9 cellular contexts compared by ENCODE assay signal in the genomic region with DNA sequence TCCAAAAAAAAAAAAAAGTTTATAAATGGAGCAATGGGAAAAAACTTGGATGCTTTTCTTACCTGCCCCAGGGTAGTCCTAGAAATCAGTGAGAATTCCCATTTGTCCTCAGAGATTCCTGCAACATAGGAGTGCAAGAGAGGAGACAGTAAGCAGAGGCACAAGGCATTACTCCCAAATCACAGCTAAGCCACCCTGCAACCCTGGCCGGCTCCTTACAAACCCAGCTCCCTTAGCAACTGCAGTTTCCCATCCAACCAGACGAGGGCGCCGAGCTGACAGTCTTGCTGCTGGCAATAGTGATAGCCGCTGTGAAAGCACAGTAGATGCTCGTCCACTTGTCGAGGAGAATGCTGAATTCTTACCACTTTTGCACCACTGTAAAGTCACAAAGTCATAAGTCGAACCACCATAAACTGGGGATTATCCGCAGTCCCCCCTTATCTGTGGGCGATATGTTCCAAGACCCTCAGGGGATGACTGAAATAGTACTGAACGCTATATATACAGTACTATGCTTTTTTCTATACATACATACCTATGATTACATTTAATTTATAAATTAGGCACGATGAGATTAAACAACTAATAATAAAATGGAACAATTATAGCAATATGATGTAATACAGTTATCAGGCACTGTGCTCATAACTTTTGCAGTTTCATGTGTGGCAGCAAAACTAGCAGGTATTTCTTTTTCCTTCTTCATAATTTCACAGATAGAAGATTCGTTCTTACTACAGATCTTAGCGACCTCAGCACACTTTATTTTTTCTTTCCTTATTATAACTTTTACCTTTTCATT. TPM values are rescaled to one million over a fixed set of nuclear protein-coding genes. Genes with fewer than 3 reads are reported as not detected.
A peak's percentile ranks its signal among the peaks of the same experiment; 100 is the strongest.
DNase-seq lines count a peak whose midpoint lies in the region; ATAC-seq and TF ChIP-seq lines count a peak whose summit lies in the region.
"Had no signal": no experiment of that assay in that cellular context is flagged by ENCODE, and none has a peak within 500 bp of the region (broad histone marks: within the 10 kb centered on the region; RNA-seq: fewer than 3 reads in every experiment).

No MANE protein-coding gene starts in this region.

- DNase-seq in CD8-positive, alpha-beta memory T cell, result peak; percentile 71 to 87 (median 75)
- DNase-seq in NCI-H226 (peak; percentile 58), cardiac fibroblast (ENCODE audit: low read depth in 2 of 2) (peak; percentile 87 to 89), left colon (peak; percentile 77 to 92)
- peak; percentile 66 to 87 (median 74) for DNase-seq in activated CD4-positive, CD25-positive, alpha-beta regulatory T cell (lab: John Stamatoyannopoulos, UW)
- peak; percentile 88 for DNase-seq in stimulated activated CD4-positive, alpha-beta T cell treated with anti-CD3 and anti-CD28 coated beads, Interleukin-2, amount 100 ng/mL, for 48 hours

- peak overlapping the region in 2 of 7 donors; percentile 43 to 47 for H3K4me3 Mint-ChIP-seq in CD8-positive, alpha-beta memory T cell

- intact Hi-C loops in left colon (cut with DNase I, micrococcal nuclease), result loop anchor here in 1 of 2 donors (5.0 kb wide), 1 partner anchor 145 kb away; no protein-coding TSS in a partner anchor

- ATAC-seq in HG02642 (IDR thresholded peaks at IDR 0.05; ENCODE audit: poor library complexity, unreplicated experiment) (peak; percentile 76), left colon (peak; percentile 90), HG02870 (IDR thresholded peaks at IDR 0.05; ENCODE audit: unreplicated experiment) (no peak)

- no peaks in the 10 kb centered on the region for H3K9me3 ChIP-seq in CD8-positive, alpha-beta memory T cell (ENCODE audit: low read length)

- H3K27ac Mint-ChIP-seq in CD8-positive, alpha-beta memory T cell, result peak overlapping the region in 4 of 8 donors; percentile 9 to 47 (median 32)
- H3K27ac Mint-ChIP-seq: IgD-negative memory B cell had no signal

- H3K4me3 ChIP-seq in CD8-positive, alpha-beta memory T cell (ENCODE audit: low read length), result no peak overlapping the region
- H3K4me3 ChIP-seq in cardiac fibroblast (replicated peaks in 1 of 2; ENCODE audit: low read depth in 2 of 2, low read length in 2 of 2), result no peak overlapping the region

- H3K9me3 Mint-ChIP-seq in CD8-positive, alpha-beta memory T cell, result no peaks in the 10 kb centered on the region
- H3K9me3 Mint-ChIP-seq: IgD-negative memory B cell had no signal

- no peaks in the 10 kb centered on the region for H3K36me3 ChIP-seq in CD8-positive, alpha-beta memory T cell (ENCODE audit: insufficient read depth, low read length)

- no peak overlapping the region for H3K27ac ChIP-seq in CD8-positive, alpha-beta memory T cell (ENCODE audit: low read depth, low read length)

- TF ChIP-seq CTCF in cardiac fibroblast (IDR thresholded peaks at IDR 0.05; ENCODE audit: low read depth, low read length), result peak; percentile 100

- H3K36me3 Mint-ChIP-seq in CD8-positive, alpha-beta memory T cell, result peaks cover 0 to 19% (median 1%) of the 10 kb centered on the region in 3 donors
- H3K36me3 Mint-ChIP-seq: IgD-negative memory B cell had no signal

- peaks cover 16 to 25% (median 24%) of the 10 kb centered on the region in 3 donors for H3K4me1 Mint-ChIP-seq in CD8-positive, alpha-beta memory T cell

- peaks cover 8% of the 10 kb centered on the region for H3K4me1 ChIP-seq in CD8-positive, alpha-beta memory T cell (ENCODE audit: insufficient read depth, low read length)

- H3K27me3 Mint-ChIP-seq in CD8-positive, alpha-beta memory T cell, result no peaks in the 10 kb centered on the region
- H3K27me3 Mint-ChIP-seq: IgD-negative memory B cell had no signal

- POLR2A ChIA-PET in CD8-positive, alpha-beta memory T cell (lab: Charles Lee), result interaction anchor here (1.1 kb wide), 2 partner anchors 53 to 81 kb away, joined by 5 to 7 read pairs; a partner anchor contains a TSS

- no peaks in the 10 kb centered on the region for H3K27me3 ChIP-seq in CD8-positive, alpha-beta memory T cell (ENCODE audit: insufficient read depth, low read length, poor library complexity, severe bottlenecking)

- CTCF ChIA-PET in CD8-positive, alpha-beta memory T cell (lab: Charles Lee), result interaction anchor here (0.6 to 2.0 kb wide), 19 partner anchors 8 to 198 kb away, joined by 3 to 14 read pairs (median 4); a partner anchor contains a TSS

RNA-seq across cellular contexts. Expression of a gene that starts 6.0 kb away (rescaled TPM):
- total RNA-seq in CD8-positive, alpha-beta memory T cell, result 100 to 1,000 TPM; 105 TPM
- 68.5 TPM for polyA plus RNA-seq in CD8-positive, alpha-beta memory T cell
- total RNA-seq in left colon, result 10 to 100 TPM; 38.2 to 43.4 TPM

RNA-seq across cellular contexts. Expression of a gene that starts 18.7 kb away (rescaled TPM):
- total RNA-seq in CD8-positive, alpha-beta memory T cell, result 100 to 1,000 TPM in 1 of 2 experiments, 10 to 100 TPM in 1; 99.9 to 100 TPM
- 109 TPM for polyA plus RNA-seq in CD8-positive, alpha-beta memory T cell
- 10 to 100 TPM; 85.3 to 97.2 TPM for total RNA-seq in left colon

RNA-seq across cellular contexts. Expression of a gene that starts 28.3 kb away (rescaled TPM):
- 10 to 100 TPM; 50.5 to 55.3 TPM for total RNA-seq in CD8-positive, alpha-beta memory T cell
- polyA plus RNA-seq in CD8-positive, alpha-beta memory T cell, result 17.2 TPM
- total RNA-seq in left colon, result 100 to 1,000 TPM; 129 to 183 TPM

RNA-seq across cellular contexts. Expression of a gene that starts 29.0 kb away (rescaled TPM):
- 10 to 100 TPM; 64.1 to 69.0 TPM for total RNA-seq in CD8-positive, alpha-beta memory T cell
- polyA plus RNA-seq in CD8-positive, alpha-beta memory T cell, result 32.3 TPM
- 10 to 100 TPM; 29.6 to 34.7 TPM for total RNA-seq in left colon

RNA-seq across cellular contexts. Expression of a gene that starts 53.0 kb away (rescaled TPM):
- total RNA-seq in CD8-positive, alpha-beta memory T cell, result 10 to 100 TPM; 24.7 to 25.3 TPM
- polyA plus RNA-seq in CD8-positive, alpha-beta memory T cell, result 28.0 TPM
- 10 to 100 TPM; 85.3 to 95.1 TPM for total RNA-seq in left colon
